In the genomic region with DNA sequence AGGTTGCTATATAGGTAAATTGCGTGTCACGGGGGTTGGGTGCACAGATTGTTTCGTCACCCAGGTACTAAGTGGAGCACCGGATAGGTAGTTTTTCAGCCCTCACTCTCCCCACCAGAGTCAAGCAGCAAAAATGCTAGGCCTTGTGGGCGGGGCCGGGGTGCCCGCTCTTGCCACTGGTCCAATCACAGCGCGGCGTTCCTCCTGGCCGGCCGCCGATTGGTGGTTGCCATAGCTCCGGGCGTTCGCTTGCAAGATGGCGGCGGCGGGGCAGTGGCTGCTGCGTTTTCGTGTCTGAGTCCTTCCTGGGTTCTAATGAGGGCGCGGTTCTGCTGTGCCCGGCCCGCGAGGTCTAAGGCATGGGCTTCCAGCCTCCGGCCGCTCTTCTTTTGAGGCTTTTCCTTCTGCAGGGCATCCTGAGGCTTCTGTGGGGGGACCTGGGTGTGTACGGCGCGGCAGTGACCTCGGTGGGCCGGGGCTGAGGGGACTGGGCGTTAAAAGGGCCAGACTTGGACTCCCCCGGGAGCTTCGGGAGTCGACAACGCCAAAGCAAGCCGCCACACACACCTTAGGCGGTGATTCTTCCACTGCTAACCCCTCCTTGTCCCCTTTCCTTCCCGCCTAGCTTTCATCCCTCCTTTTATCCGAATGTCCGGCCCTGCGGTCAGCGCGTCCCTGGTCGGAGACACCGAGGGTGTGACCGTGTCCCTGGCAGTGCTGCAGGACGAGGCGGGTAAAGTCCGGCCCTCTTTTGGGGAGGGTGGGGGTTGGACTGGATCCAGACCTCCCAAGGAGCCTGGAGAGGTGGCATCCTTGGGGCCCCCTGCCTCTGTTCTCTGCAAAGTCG, we compare ENCODE assay signal across 8 cellular contexts. TPM values are rescaled to one million over a fixed set of nuclear protein-coding genes. Genes with fewer than 3 reads are reported as not detected.
A peak's percentile ranks its signal among the peaks of the same experiment; 100 is the strongest.
DNase-seq lines count a peak whose midpoint lies in the region; TF ChIP-seq lines count a peak whose summit lies in the region.

TCTN2 (plus strand) TSS at position 232 of the 847 bp plus-strand sequence; CDS start at position 360, 128 bp downstream.

- DNase-seq in EL (peak; percentile 92), H7 (peak; percentile 99), RWPE1 (ENCODE audit: low spot score) (peak; percentile 100), fibroblast of the aortic adventitia (ENCODE audit: low read depth) (peak; percentile 89)
- peak; percentile 93 for DNase-seq in activated T-helper 2 cell treated with anti-CD3 and anti-CD28 coated beads, Interferon-gamma antibody, Interleukin-2, Interleukin-4, amounts not matched to agents 10 μg/mL and 5 μg/mL and 100 μg/mL, durations not matched to agents 14 hours and 24 hours and 36 hours (ENCODE audit: low spot score)
- DNase-seq in stimulated activated naive CD4-positive, alpha-beta T cell treated with Interleukin-2 at 50 U/mL for 16 hours (lab: John Stamatoyannopoulos, UW): peak; percentile 94

- intact Hi-C loops in activated T-helper 2 cell treated with anti-CD3 and anti-CD28 coated beads, Interferon-gamma antibody, Interleukin-2, Interleukin-4, amounts not matched to agents 10 μg/mL and 5 μg/mL and 100 μg/mL, durations not matched to agents 14 hours and 24 hours and 36 hours (cut with micrococcal nuclease): loop anchor here (2.0 kb wide), 1 partner anchor 44 kb away; no protein-coding TSS in a partner anchor

- POLR2A ChIA-PET in RWPE1 (lab: Yijun Ruan, JAX; ENCODE audit: low non-redundant PET): no interaction called here

- no peaks in the 10 kb centered on the region for H3K79me2 ChIP-seq in Loucy (ENCODE audit: insufficient read depth, low read length)

- no peaks in the 10 kb centered on the region for H3K27me3 Mint-ChIP-seq in activated T-helper 2 cell treated with anti-CD3 and anti-CD28 coated beads, Interferon-gamma antibody, Interleukin-2, Interleukin-4, amounts not matched to agents 10 μg/mL and 5 μg/mL and 100 μg/mL, durations not matched to agents 14 hours and 24 hours and 36 hours (ENCODE audit: low read depth)
- H3K27me3 Mint-ChIP-seq in nephron (ENCODE audit: low read depth): no peaks in the 10 kb centered on the region

- H3K27me3 ChIP-seq in H7 (ENCODE audit: control insufficient read depth, insufficient read depth, low read length) (peaks cover 2% of the 10 kb centered on the region; the same call in 1 of the 2 replicates), Loucy (ENCODE audit: insufficient read depth, low read length, poor library complexity, severe bottlenecking) (no peaks in the 10 kb centered on the region)

- no peaks in the 10 kb centered on the region for H3K36me3 Mint-ChIP-seq in activated T-helper 2 cell treated with anti-CD3 and anti-CD28 coated beads, Interferon-gamma antibody, Interleukin-2, Interleukin-4, amounts not matched to agents 10 μg/mL and 5 μg/mL and 100 μg/mL, durations not matched to agents 14 hours and 24 hours and 36 hours (ENCODE audit: low read depth)
- H3K36me3 Mint-ChIP-seq in nephron (ENCODE audit: low read depth): peaks cover 24% of the 10 kb centered on the region

- no peaks in the 10 kb centered on the region for H3K9me3 Mint-ChIP-seq in activated T-helper 2 cell treated with anti-CD3 and anti-CD28 coated beads, Interferon-gamma antibody, Interleukin-2, Interleukin-4, amounts not matched to agents 10 μg/mL and 5 μg/mL and 100 μg/mL, durations not matched to agents 14 hours and 24 hours and 36 hours
- no peaks in the 10 kb centered on the region for H3K9me3 Mint-ChIP-seq in nephron

- H3K36me3 ChIP-seq in H7 (replicated peaks; ENCODE audit: control insufficient read depth, insufficient read depth, low read length) (no peaks in the 10 kb centered on the region), Loucy (ENCODE audit: insufficient read depth, low read length) (no peaks in the 10 kb centered on the region)

- H3K4me3 Mint-ChIP-seq in activated T-helper 2 cell treated with anti-CD3 and anti-CD28 coated beads, Interferon-gamma antibody, Interleukin-2, Interleukin-4, amounts not matched to agents 10 μg/mL and 5 μg/mL and 100 μg/mL, durations not matched to agents 14 hours and 24 hours and 36 hours (ENCODE audit: low read depth): peak within 1 kb of the TSS; percentile 82
- peak within 1 kb of the TSS; percentile 94 for H3K4me3 Mint-ChIP-seq in nephron

- peaks cover 6% of the 10 kb centered on the region for H3K4me1 ChIP-seq in Loucy (ENCODE audit: insufficient read depth, low read length, poor library complexity, severe bottlenecking)

- CTCF ChIA-PET in RWPE1 (lab: Yijun Ruan, JAX): no interaction called here

- H2AFZ ChIP-seq in Loucy (ENCODE audit: low read length): peak within 1 kb of the TSS; percentile 99

- TF ChIP-seq CTCF in Loucy (conservative IDR thresholded peaks at IDR 0.05; ENCODE audit: low read length) (no peak), RWPE1 (conservative IDR thresholded peaks at IDR 0.05; ENCODE audit: low read depth) (no peak), fibroblast of the aortic adventitia (IDR thresholded peaks at IDR 0.05; ENCODE audit: insufficient read depth, low read length) (no peak), nephron (IDR thresholded peaks at IDR 0.05; ENCODE audit: unreplicated experiment in 3 of 3) (no peak)

- no peak within 1 kb of the TSS for H3K27ac Mint-ChIP-seq in activated T-helper 2 cell treated with anti-CD3 and anti-CD28 coated beads, Interferon-gamma antibody, Interleukin-2, Interleukin-4, amounts not matched to agents 10 μg/mL and 5 μg/mL and 100 μg/mL, durations not matched to agents 14 hours and 24 hours and 36 hours
- peak within 1 kb of the TSS; percentile 42 to 87 (median 82) for H3K27ac Mint-ChIP-seq in nephron

- no peaks in the 10 kb centered on the region for H3K9me3 ChIP-seq in Loucy (ENCODE audit: insufficient read depth, low read depth, low read length)

- peak within 1 kb of the TSS; percentile 97 for H3K4me2 ChIP-seq in Loucy (ENCODE audit: low read depth, low read length, poor library complexity, severe bottlenecking)

- no peaks in the 10 kb centered on the region for H4K20me1 ChIP-seq in Loucy (ENCODE audit: insufficient read depth, low read length, poor library complexity, severe bottlenecking)

- H3K27ac ChIP-seq in RWPE1: peak within 1 kb of the TSS; percentile 66

- no peaks in the 10 kb centered on the region for H3K9me2 ChIP-seq in Loucy (replicated peaks; ENCODE audit: low read depth, low read length)

- H3K4me1 Mint-ChIP-seq in activated T-helper 2 cell treated with anti-CD3 and anti-CD28 coated beads, Interferon-gamma antibody, Interleukin-2, Interleukin-4, amounts not matched to agents 10 μg/mL and 5 μg/mL and 100 μg/mL, durations not matched to agents 14 hours and 24 hours and 36 hours (ENCODE audit: low read depth): peaks cover 6% of the 10 kb centered on the region
- H3K4me1 Mint-ChIP-seq in nephron: peaks cover 11% of the 10 kb centered on the region

- H3K9ac ChIP-seq in Loucy (ENCODE audit: low read depth, low read length, poor library complexity, severe bottlenecking): peak within 1 kb of the TSS; percentile 55

- H3K4me3 ChIP-seq in H7 (ENCODE audit: insufficient read depth, low read depth, low read length) (peak within 1 kb of the TSS; percentile 71), Loucy (ENCODE audit: low read length, poor library complexity, severe bottlenecking) (peak within 1 kb of the TSS; percentile 86), fibroblast of the aortic adventitia (ENCODE audit: low read depth, low read length) (peak within 1 kb of the TSS; percentile 89)

- no peaks in the 10 kb centered on the region for H3F3A ChIP-seq in Loucy (ENCODE audit: low read depth)

RNA-seq across cellular contexts. Expression of gene TCTN2, which starts in this region (rescaled TPM):
- total RNA-seq in H7 (2014; rRNA removed; shearing (Covaris generic)): 6.9 and 7.8 TPM in 2 replicates
- total RNA-seq in activated T-helper 2 cell treated with anti-CD3 and anti-CD28 coated beads, Interferon-gamma antibody, Interleukin-2, Interleukin-4, amounts not matched to agents 10 μg/mL and 5 μg/mL and 100 μg/mL, durations not matched to agents 14 hours and 24 hours and 36 hours: 3.0 and 3.3 TPM in 2 replicates
- 11.1 and 18.5 TPM in 2 replicates for total RNA-seq in fibroblast of the aortic adventitia (ENCODE audit: low replicate concordance)

Comparison
In these comparisons a context has a peak if more than half of its experiments do, and no peak if none do; other contexts are left out.
1. Peak in every context shown above with its lines: DNase-seq, H3K4me3 ChIP-seq and H3K27ac ChIP-seq.